Comparison of ENCODE assay signal across 8 cellular contexts in genomic region chr11:87352759-87353707, GRCh38.
DNase-seq lines count a peak whose midpoint lies in the region; ATAC-seq and TF ChIP-seq lines count a peak whose summit lies in the region.

No MANE protein-coding gene starts in this region.

- DNase-seq in Calu3: peak; percentile 85
- DNase-seq in NT2/D1 (ENCODE audit: low read depth, low spot score): peak; percentile 72
- DNase-seq in activated CD8-positive, alpha-beta memory T cell treated with anti-CD3 and anti-CD28 coated beads, Interleukin-2, amount 50 U/mL, for 4 hours: peak; percentile 86
- peak; percentile 15 for DNase-seq in epithelial cell of proximal tubule (ENCODE audit: low read depth)
- peak; percentile 55 to 86 (median 76) for DNase-seq in naive thymus-derived CD8-positive, alpha-beta T cell

- no peaks in the 10 kb centered on the region for H3K36me3 ChIP-seq in NT2/D1 (ENCODE audit: insufficient read depth, insufficient read length, low read length)

- H3K9me3 ChIP-seq in NT2/D1 (ENCODE audit: insufficient read depth, low read length): no peaks in the 10 kb centered on the region

- H3K4me1 ChIP-seq in NT2/D1 (ENCODE audit: insufficient read depth, insufficient read length): no peaks in the 10 kb centered on the region

- peak; percentile 93 for ATAC-seq in GM19468 (IDR thresholded peaks at IDR 0.05; ENCODE audit: extremely low read depth, unreplicated experiment)
- peak; percentile 94 for ATAC-seq in HG03571 (IDR thresholded peaks at IDR 0.05; ENCODE audit: unreplicated experiment)
- peak; percentile 91 to 96 for ATAC-seq in naive thymus-derived CD8-positive, alpha-beta T cell
- ATAC-seq in stimulated activated memory B cell treated with anti-CD40 and anti-IgM and Interleukin-4, amounts not matched to agents 10 μg/mL and 1 μg/mL and 100 μg/mL, for 72 hours: peak; percentile 90

- H3K4me3 ChIP-seq in NT2/D1 (ENCODE audit: insufficient read length, low read depth) (no peak overlapping the region), epithelial cell of proximal tubule (ENCODE audit: low read depth, low read length) (peak overlapping the region; percentile 21)

- intact Hi-C loops in Calu3 (cut with micrococcal nuclease; ENCODE audit: unreplicated experiment): loop anchor here (1.0 to 10.0 kb wide), 2 partner anchors 68 to 1202 kb away; no protein-coding TSS in a partner anchor

- no peak overlapping the region for H3K27ac Mint-ChIP-seq in Calu3 (ENCODE audit: unreplicated experiment)
- no peak overlapping the region for H3K27ac Mint-ChIP-seq in naive thymus-derived CD8-positive, alpha-beta T cell
- no peak overlapping the region for H3K27ac Mint-ChIP-seq in stimulated activated memory B cell treated with anti-CD40 and anti-IgM and Interleukin-4, amounts not matched to agents 10 μg/mL and 1 μg/mL and 100 μg/mL, for 72 hours

- CTCF ChIA-PET in Calu3 (lab: Charles Lee): interaction anchor here (0.5 kb wide), 1 partner anchor 111 kb away, joined by 3 read pairs; no protein-coding TSS in a partner anchor

- H3K4me3 Mint-ChIP-seq in Calu3 (ENCODE audit: low read depth, unreplicated experiment): no peak overlapping the region
- peak overlapping the region in 2 of 10 donors; percentile 7 to 30 for H3K4me3 Mint-ChIP-seq in naive thymus-derived CD8-positive, alpha-beta T cell
- H3K4me3 Mint-ChIP-seq in stimulated activated memory B cell treated with anti-CD40 and anti-IgM and Interleukin-4, amounts not matched to agents 10 μg/mL and 1 μg/mL and 100 μg/mL, for 72 hours: no peak overlapping the region

- no peaks in the 10 kb centered on the region for H3K9me3 Mint-ChIP-seq in Calu3 (ENCODE audit: low read depth, unreplicated experiment)
- H3K9me3 Mint-ChIP-seq in naive thymus-derived CD8-positive, alpha-beta T cell: no peaks in the 10 kb centered on the region
- H3K9me3 Mint-ChIP-seq in stimulated activated memory B cell treated with anti-CD40 and anti-IgM and Interleukin-4, amounts not matched to agents 10 μg/mL and 1 μg/mL and 100 μg/mL, for 72 hours: no peaks in the 10 kb centered on the region

- POLR2A ChIA-PET in naive thymus-derived CD8-positive, alpha-beta T cell (lab: Charles Lee): no interaction called here

- H3K36me3 Mint-ChIP-seq in Calu3 (ENCODE audit: insufficient read depth, unreplicated experiment): no peaks in the 10 kb centered on the region
- no peaks in the 10 kb centered on the region for H3K36me3 Mint-ChIP-seq in naive thymus-derived CD8-positive, alpha-beta T cell
- no peaks in the 10 kb centered on the region for H3K36me3 Mint-ChIP-seq in stimulated activated memory B cell treated with anti-CD40 and anti-IgM and Interleukin-4, amounts not matched to agents 10 μg/mL and 1 μg/mL and 100 μg/mL, for 72 hours

- no peaks in the 10 kb centered on the region for H3K4me1 Mint-ChIP-seq in Calu3 (ENCODE audit: low read depth, unreplicated experiment)
- peaks cover 0 to 11% (median 8%) of the 10 kb centered on the region in 4 donors for H3K4me1 Mint-ChIP-seq in naive thymus-derived CD8-positive, alpha-beta T cell
- H3K4me1 Mint-ChIP-seq in stimulated activated memory B cell treated with anti-CD40 and anti-IgM and Interleukin-4, amounts not matched to agents 10 μg/mL and 1 μg/mL and 100 μg/mL, for 72 hours: peaks cover 14% of the 10 kb centered on the region

- H3K27me3 Mint-ChIP-seq in Calu3 (ENCODE audit: unreplicated experiment): no peaks in the 10 kb centered on the region
- peaks cover 5 to 13% (median 8%) of the 10 kb centered on the region in 5 donors for H3K27me3 Mint-ChIP-seq in naive thymus-derived CD8-positive, alpha-beta T cell
- no peaks in the 10 kb centered on the region for H3K27me3 Mint-ChIP-seq in stimulated activated memory B cell treated with anti-CD40 and anti-IgM and Interleukin-4, amounts not matched to agents 10 μg/mL and 1 μg/mL and 100 μg/mL, for 72 hours

- no TSS peak for BruUV-seq in Calu3 (replicated peaks; lab: Mats Ljungman, UMichigan)

- H3K27me3 ChIP-seq in NT2/D1 (ENCODE audit: insufficient read depth, insufficient read length): no peaks in the 10 kb centered on the region

- TF ChIP-seq CTCF in Calu3 (IDR thresholded peaks at IDR 0.05; ENCODE audit: unreplicated experiment) (peak; percentile 95), epithelial cell of proximal tubule (conservative IDR thresholded peaks at IDR 0.05; ENCODE audit: low read depth, low read length) (peak; percentile 97)

- no peak overlapping the region for H3K9ac ChIP-seq in NT2/D1 (ENCODE audit: insufficient read length, low read depth)

Comparison
In these comparisons a context has a peak if more than half of its experiments do, and no peak if none do; other contexts are left out.
1. DNase-seq: peak in every context shown above with its lines; median percentile 86 in activated CD8-positive, alpha-beta memory T cell treated with anti-CD3 and anti-CD28 coated beads, Interleukin-2, amount 50 U/mL, for 4 hours; 85 in Calu3; 76 in naive thymus-derived CD8-positive, alpha-beta T cell; 72 in NT2/D1; 15 in epithelial cell of proximal tubule.